In the genomic region with DNA sequence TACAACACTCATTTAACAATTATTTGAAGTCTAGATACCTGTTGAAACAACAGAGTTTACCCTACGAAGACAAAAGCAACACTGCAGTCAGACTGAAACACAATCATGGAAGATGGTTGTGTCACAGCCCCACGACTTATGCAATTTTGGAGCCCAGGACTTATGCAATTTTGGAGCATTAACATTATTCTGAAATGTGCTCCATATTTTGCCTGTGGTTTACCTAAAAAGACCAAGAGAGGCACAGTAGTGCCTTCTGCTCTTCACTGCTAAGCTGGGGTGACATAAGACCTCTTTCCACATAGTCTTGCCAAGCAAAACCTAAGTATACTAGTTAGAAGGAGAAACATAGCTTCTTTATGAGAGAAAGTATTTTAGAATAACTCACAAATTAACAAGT, we compare ENCODE assay signal across 21 cellular contexts.
"Had no signal": no experiment of that assay in that cellular context is flagged by ENCODE, and none has a peak within 500 bp of the region (broad histone marks: within the 10 kb centered on the region; RNA-seq: fewer than 3 reads in every experiment).

No MANE protein-coding gene starts in this region.

- H3K9me3 ChIP-seq: body of pancreas, prostate gland, suprapubic skin, transverse colon, vagina had no signal

- H3K4me3 ChIP-seq: body of pancreas, dorsolateral prefrontal cortex, heart right ventricle, prostate gland, smooth muscle cell, suprapubic skin, transverse colon, vagina had no signal

- H3K36me3 ChIP-seq: heart right ventricle, prostate gland, suprapubic skin, transverse colon, vagina had no signal

- H3K27ac ChIP-seq: body of pancreas, dorsolateral prefrontal cortex, heart right ventricle, prostate gland, suprapubic skin, transverse colon, vagina had no signal

- H3K4me2 ChIP-seq: smooth muscle cell had no signal

- H3K27me3 ChIP-seq: body of pancreas, dorsolateral prefrontal cortex, heart right ventricle, suprapubic skin, transverse colon, vagina had no signal

- H3K4me1 ChIP-seq: body of pancreas, heart right ventricle, prostate gland, suprapubic skin, vagina had no signal

- DNase-seq: activated B cell treated with CpG ODN at 0.5 μM for 24 hours; activated CD4-positive, alpha-beta memory T cell treated with anti-CD3 and anti-CD28 coated beads for 36 hours; activated CD4-positive, alpha-beta T cell treated with anti-CD3 and anti-CD28 coated beads for 4 hours; activated CD8-positive, alpha-beta memory T cell treated with anti-CD3 and anti-CD28 coated beads, Interleukin-2, amount 10 ng/mL, durations not matched to agents 7 days and 5 days; activated naive CD4-positive, alpha-beta T cell; activated naive CD8-positive, alpha-beta T cell treated with anti-CD3 and anti-CD28 coated beads for 36 hours; body of pancreas; caudate nucleus; dorsolateral prefrontal cortex; heart right ventricle; immature natural killer cell; right cardiac atrium; stimulated activated CD4-positive, alpha-beta T cell treated with anti-CD3 and anti-CD28 coated beads, Interleukin-4, amount 100 ng/mL, for 1 hour; stimulated activated naive CD8-positive, alpha-beta T cell treated with anti-CD3 and anti-CD28 coated beads, Interleukin-15, amount 100 ng/mL, for 72 hours; transverse colon had no signal

- FAIRE-seq: colon had no signal

- ATAC-seq: activated CD8-positive, alpha-beta memory T cell treated with anti-CD3 and anti-CD28 coated beads, Interleukin-2, amount 10 ng/mL, durations not matched to agents 7 days and 5 days; activated T-helper 17 cell treated with anti-CD3 and anti-CD28 coated beads, Interleukin-2, amount 50 U/mL, for 72 hours; body of pancreas; heart right ventricle; right cardiac atrium; stimulated activated naive CD8-positive, alpha-beta T cell treated with anti-CD3 and anti-CD28 coated beads, Interleukin-15, amount 100 ng/mL, for 72 hours had no signal
